In genomic region chr1:5503556-5504363, GRCh38 we compare ENCODE assay signal across 16 cellular contexts.
DNase-seq lines count a peak whose midpoint lies in the region; ATAC-seq and TF ChIP-seq lines count a peak whose summit lies in the region.
"Had no signal": no experiment of that assay in that cellular context is flagged by ENCODE, and none has a peak within 500 bp of the region (broad histone marks: within the 10 kb centered on the region; RNA-seq: fewer than 3 reads in every experiment).

No MANE protein-coding gene starts in this region.

- peaks cover 0 to 4% of the 10 kb centered on the region in 2 donors for H3K4me1 Mint-ChIP-seq in effector memory CD8-positive, alpha-beta T cell (ENCODE audit: low read depth in 2 of 2)
- H3K4me1 Mint-ChIP-seq: CD8-positive, alpha-beta memory T cell had no signal

- TF ChIP-seq CTCF in sigmoid colon (IDR thresholded peaks at IDR 0.05): no peak
- no peak for TF ChIP-seq CTCF in PC-3 (conservative IDR thresholded peaks at IDR 0.05; ENCODE audit: low read depth, low read length)

- intact Hi-C loops in sigmoid colon (cut with DNase I): loop anchor here (10.0 kb wide), 1 partner anchor 411 kb away; no protein-coding TSS in a partner anchor
- intact Hi-C loops in PC-3 (cut with micrococcal nuclease): no loop called here

- H3K27me3 Mint-ChIP-seq in effector memory CD8-positive, alpha-beta T cell: peaks cover 17 to 44% of the 10 kb centered on the region in 2 donors

- no peak overlapping the region for H3K27ac ChIP-seq in BLaER1 treated with 17β-estradiol and CSF1 and Interleukin-3, amounts not matched to agents 10 nM and 100 nM
- no peak overlapping the region for H3K27ac ChIP-seq in sigmoid colon
- H3K27ac ChIP-seq in PC-3 (ENCODE audit: low read length): no peak overlapping the region
- H3K27ac ChIP-seq in effector memory CD4-positive, alpha-beta T cell (ENCODE audit: insufficient read depth, low read length, poor library complexity, severe bottlenecking): no peak overlapping the region
- H3K27ac ChIP-seq: PC-9 had no signal

- H2AFZ ChIP-seq in PC-3 (ENCODE audit: low read length): no peak overlapping the region
- H2AFZ ChIP-seq: PC-9 had no signal

- H3K9me2 ChIP-seq in PC-3 (replicated peaks; ENCODE audit: low read length): no peaks in the 10 kb centered on the region

- TF ChIP-seq POLR2A in sigmoid colon (IDR thresholded peaks at IDR 0.05): no peak

- no peak for TF ChIP-seq EP300 in sigmoid colon (IDR thresholded peaks at IDR 0.05)

- peak overlapping the region; percentile 9 to 30 for H3K27ac Mint-ChIP-seq in effector memory CD8-positive, alpha-beta T cell

- no peaks in the 10 kb centered on the region for H3K36me3 Mint-ChIP-seq in effector memory CD8-positive, alpha-beta T cell (ENCODE audit: insufficient read depth)
- H3K36me3 Mint-ChIP-seq: CD8-positive, alpha-beta memory T cell had no signal

- H3K79me2 ChIP-seq in PC-3 (ENCODE audit: low read length): no peaks in the 10 kb centered on the region

- DNase-seq in M059J (ENCODE audit: low read depth) (peak; percentile 44), sigmoid colon (peak; percentile 47), PC-3 (no peak), NCI-H446 treated with DMSO at 0.1 percent for 48 hours (lab: John Stamatoyannopoulos, UW) (no peak)
- DNase-seq in effector memory CD8-positive, alpha-beta T cell: no peak
- no peak for DNase-seq in effector memory CD4-positive, alpha-beta T cell
- DNase-seq: BE2C, KG1, NCI-H1417, NCI-H187, NCI-H226, NCI-H524 treated with DMSO at 0.1 percent for 48 hours, PC-9 had no signal

- H3K4me3 ChIP-seq in BLaER1 treated with 17β-estradiol and CSF1 and Interleukin-3, amounts not matched to agents 10 nM and 100 nM: no peak overlapping the region
- H3K4me3 ChIP-seq in sigmoid colon (no peak overlapping the region), PC-3 (ENCODE audit: low read length) (no peak overlapping the region)
- no peak overlapping the region for H3K4me3 ChIP-seq in effector memory CD4-positive, alpha-beta T cell (ENCODE audit: insufficient read depth, low read depth, low read length, poor library complexity, severe bottlenecking)
- H3K4me3 ChIP-seq: PC-9 had no signal

- peaks cover 0 to 14% (median 0%) of the 10 kb centered on the region in 11 experiments; a peak in 2 of 22 replicates for H4K20me1 ChIP-seq in BLaER1 treated with 17β-estradiol and CSF1 and Interleukin-3, amounts not matched to agents 10 nM and 100 nM
- H4K20me1 ChIP-seq in PC-3 (ENCODE audit: low read length): no peaks in the 10 kb centered on the region

- POLR2A ChIA-PET in PC-3 (lab: Charles Lee; ENCODE audit: unreplicated experiment): no interaction called here

- H3K36me3 ChIP-seq in BLaER1 treated with 17β-estradiol and CSF1 and Interleukin-3, amounts not matched to agents 10 nM and 100 nM: no peaks in the 10 kb centered on the region
- H3K36me3 ChIP-seq in sigmoid colon (no peaks in the 10 kb centered on the region), PC-3 (ENCODE audit: low read depth, low read length) (no peaks in the 10 kb centered on the region)
- no peaks in the 10 kb centered on the region for H3K36me3 ChIP-seq in effector memory CD4-positive, alpha-beta T cell (ENCODE audit: control insufficient read depth, insufficient read depth, low read length)
- H3K36me3 ChIP-seq: BE2C had no signal

- H3K9me3 Mint-ChIP-seq in effector memory CD8-positive, alpha-beta T cell: no peaks in the 10 kb centered on the region

- BruUV-seq in PC-3 (replicated peaks; lab: Mats Ljungman, UMichigan): no TSS peak

- CTCF ChIA-PET in PC-3 (lab: Charles Lee): no interaction called here

- no peak overlapping the region for H3K4me3 Mint-ChIP-seq in effector memory CD8-positive, alpha-beta T cell
- H3K4me3 Mint-ChIP-seq: CD8-positive, alpha-beta memory T cell had no signal

- H3K9me3 ChIP-seq in BLaER1 treated with 17β-estradiol and CSF1 and Interleukin-3, amounts not matched to agents 10 nM and 100 nM (replicated peaks in 1 of 11): no peaks in the 10 kb centered on the region
- H3K9me3 ChIP-seq in sigmoid colon: no peaks in the 10 kb centered on the region
- no peaks in the 10 kb centered on the region for H3K9me3 ChIP-seq in PC-3 (ENCODE audit: low read length)
- H3K9me3 ChIP-seq in effector memory CD4-positive, alpha-beta T cell (ENCODE audit: control insufficient read depth, low read length): no peaks in the 10 kb centered on the region
- H3K9me3 ChIP-seq: BE2C had no signal

- no peaks in the 10 kb centered on the region for H3K27me3 ChIP-seq in BLaER1 treated with 17β-estradiol and CSF1 and Interleukin-3, amounts not matched to agents 10 nM and 100 nM
- H3K27me3 ChIP-seq in sigmoid colon: peaks cover 0 to 13% (median 5%) of the 10 kb centered on the region in 3 donors
- peaks cover 76% of the 10 kb centered on the region for H3K27me3 ChIP-seq in PC-3 (ENCODE audit: low read length)
- H3K27me3 ChIP-seq in effector memory CD4-positive, alpha-beta T cell (replicated peaks; ENCODE audit: control insufficient read depth, insufficient read depth, low read length, poor library complexity, severe bottlenecking): no peaks in the 10 kb centered on the region
- H3K27me3 ChIP-seq: BE2C had no signal

- H3F3A ChIP-seq in PC-3 (ENCODE audit: low read length, unreplicated experiment): no peaks in the 10 kb centered on the region

- peak overlapping the region in 9 of 11 experiments; percentile 39 to 89 (median 72); a peak in 18 of 22 replicates for H3K4me2 ChIP-seq in BLaER1 treated with 17β-estradiol and CSF1 and Interleukin-3, amounts not matched to agents 10 nM and 100 nM
- no peak overlapping the region for H3K4me2 ChIP-seq in PC-3 (ENCODE audit: low read length)
- H3K4me2 ChIP-seq: PC-9 had no signal

- H3K9ac ChIP-seq in BLaER1 treated with 17β-estradiol and CSF1 and Interleukin-3, amounts not matched to agents 10 nM and 100 nM: no peak overlapping the region
- no peak overlapping the region for H3K9ac ChIP-seq in PC-3 (ENCODE audit: low read length)

- peaks cover 0 to 32% (median 28%) of the 10 kb centered on the region in 10 experiments; a peak in 17 of 20 replicates for H3K4me1 ChIP-seq in BLaER1 treated with 17β-estradiol and CSF1 and Interleukin-3, amounts not matched to agents 10 nM and 100 nM
- H3K4me1 ChIP-seq in sigmoid colon (peaks cover 0 to 8% (median 6%) of the 10 kb centered on the region in 4 donors), PC-3 (ENCODE audit: insufficient read depth, low read length) (no peaks in the 10 kb centered on the region)
- H3K4me1 ChIP-seq in effector memory CD4-positive, alpha-beta T cell (ENCODE audit: control insufficient read depth, insufficient read depth, low read length, poor library complexity, severe bottlenecking): no peaks in the 10 kb centered on the region
- H3K4me1 ChIP-seq: BE2C had no signal

- ATAC-seq in effector memory CD8-positive, alpha-beta T cell (replicated peaks): no peak
- no peak for ATAC-seq in PC-3
- ATAC-seq in GM21423 (IDR thresholded peaks at IDR 0.05; ENCODE audit: unreplicated experiment): no peak

- WGBS in sigmoid colon, 2 donors: 54 to 58% methylated on average over 9 of the region's 9 CpGs

Comparison
In these comparisons a context has a peak if more than half of its experiments do, and no peak if none do; other contexts are left out.
1. DNase-seq: peak in M059J (single experiment) and sigmoid colon (single experiment); none in effector memory CD8-positive, alpha-beta T cell (0 of 3), PC-3 (single experiment), NCI-H446 treated with DMSO at 0.1 percent for 48 hours (single experiment) and effector memory CD4-positive, alpha-beta T cell (0 of 3).